In the genomic region with DNA sequence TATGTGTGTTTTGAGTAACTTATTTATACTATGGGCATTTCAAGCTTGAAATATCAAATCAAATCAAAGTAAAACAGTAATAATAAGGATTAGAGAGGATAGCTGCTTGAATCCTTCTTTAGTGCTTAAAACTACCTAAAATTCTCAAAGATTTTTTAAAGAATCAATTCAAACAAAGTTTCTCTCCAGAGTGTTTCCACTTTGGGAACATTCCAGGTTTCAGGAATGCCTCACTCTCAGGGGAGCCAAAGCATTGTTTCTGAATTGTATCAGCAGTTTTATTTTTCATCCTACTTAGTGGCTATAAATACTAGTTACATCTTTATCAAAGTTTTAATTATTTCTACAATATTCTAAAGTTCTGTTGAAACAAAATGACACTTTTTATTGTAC, we compare ENCODE assay signal across 2 cellular contexts.
TF ChIP-seq lines count a peak whose summit lies in the region.

No MANE protein-coding gene starts in this region.

TF ChIP-seq in liver, 16 proteins besides CTCF, POLR2A, EP300 and RAD21:
- TF ChIP-seq YY1 (IDR thresholded peaks at IDR 0.05) (no peak), ZBTB33 (IDR thresholded peaks at IDR 0.05) (no peak), FOXA2 (IDR thresholded peaks at IDR 0.05) (no peak), FOXA1 (IDR thresholded peaks at IDR 0.05) (no peak), NR2F2 (IDR thresholded peaks at IDR 0.05) (no peak), ATF3 (IDR thresholded peaks at IDR 0.05) (no peak), RXRA (IDR thresholded peaks at IDR 0.05) (no peak), GABPA (IDR thresholded peaks at IDR 0.05 in 1 of 2, conservative IDR thresholded peaks at IDR 0.05 in 1 of 2) (no peak), HNF4G (IDR thresholded peaks at IDR 0.05) (no peak), REST (IDR thresholded peaks at IDR 0.05) (no peak), HNF4A (conservative IDR thresholded peaks at IDR 0.05) (no peak), SP1 (IDR thresholded peaks at IDR 0.05) (no peak), EGR1 (IDR thresholded peaks at IDR 0.05; ENCODE audit: low read depth in 2 of 2) (no peak), JUND (IDR thresholded peaks at IDR 0.05) (no peak), MAX (IDR thresholded peaks at IDR 0.05) (no peak), TAF1 (conservative IDR thresholded peaks at IDR 0.05) (no peak)

TF ChIP-seq in HepG2, 621 proteins besides CTCF, POLR2A, EP300 and RAD21:
- TF ChIP-seq HDAC1 (CRISPR knock-in tag; IDR thresholded peaks at IDR 0.05) = no peak
- no peak for TF ChIP-seq SMARCC2 (IDR thresholded peaks at IDR 0.05)
- no peak for TF ChIP-seq ZSCAN30 (CRISPR knock-in tag; IDR thresholded peaks at IDR 0.05)
- TF ChIP-seq ZNF558 (CRISPR knock-in tag; IDR thresholded peaks at IDR 0.05; ENCODE audit: borderline replicate concordance) = no peak
- TF ChIP-seq AKNA (CRISPR knock-in tag; IDR thresholded peaks at IDR 0.05; ENCODE audit: borderline replicate concordance) = no peak
- TF ChIP-seq, protein P1, sequence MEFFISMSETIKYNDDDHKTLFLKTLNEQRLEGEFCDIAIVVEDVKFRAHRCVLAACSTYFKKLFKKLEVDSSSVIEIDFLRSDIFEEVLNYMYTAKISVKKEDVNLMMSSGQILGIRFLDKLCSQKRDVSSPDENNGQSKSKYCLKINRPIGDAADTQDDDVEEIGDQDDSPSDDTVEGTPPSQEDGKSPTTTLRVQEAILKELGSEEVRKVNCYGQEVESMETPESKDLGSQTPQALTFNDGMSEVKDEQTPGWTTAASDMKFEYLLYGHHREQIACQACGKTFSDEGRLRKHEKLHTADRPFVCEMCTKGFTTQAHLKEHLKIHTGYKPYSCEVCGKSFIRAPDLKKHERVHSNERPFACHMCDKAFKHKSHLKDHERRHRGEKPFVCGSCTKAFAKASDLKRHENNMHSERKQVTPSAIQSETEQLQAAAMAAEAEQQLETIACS (CRISPR knock-in tag; IDR thresholded peaks at IDR 0.05) = no peak
- no peak for TF ChIP-seq ZNF710 (CRISPR knock-in tag; IDR thresholded peaks at IDR 0.05; ENCODE audit: borderline replicate concordance)
- no peak for TF ChIP-seq REPIN1 (CRISPR knock-in tag; IDR thresholded peaks at IDR 0.05; ENCODE audit: borderline replicate concordance, low read depth)
- no peak for TF ChIP-seq MAX (IDR thresholded peaks at IDR 0.05)
